1 cellular context compared by ENCODE assay signal in genomic region chr17:78168906-78169793, GRCh38.
TF ChIP-seq lines count a peak whose summit lies in the region.

No MANE protein-coding gene starts in this region.

TF ChIP-seq in GM12878, 131 proteins besides CTCF, POLR2A, EP300 and RAD21:
- TF ChIP-seq NFYA (IDR thresholded peaks at IDR 0.05; ENCODE audit: borderline replicate concordance, low read depth, low read length) = no peak
- TF ChIP-seq ETV6 (conservative IDR thresholded peaks at IDR 0.05 in 1 of 2, IDR thresholded peaks at IDR 0.05 in 1 of 2; ENCODE audit: borderline replicate concordance in 1 of 2, low read depth in 1 of 2) = no peak
- no peak for TF ChIP-seq SMAD1 (IDR thresholded peaks at IDR 0.05; ENCODE audit: low read depth, partially characterized antibody)
- TF ChIP-seq MEF2B (IDR thresholded peaks at IDR 0.05; ENCODE audit: partially characterized antibody, poor library complexity, severe bottlenecking) = no peak
- TF ChIP-seq ZBED1 (IDR thresholded peaks at IDR 0.05; ENCODE audit: borderline replicate concordance) = 0 out of 2 replicates have a peak, but pooled peaks have one; percentile 18
- peak; percentile 63; the same call in 1 of the 2 replicates for TF ChIP-seq RAD51 (IDR thresholded peaks at IDR 0.05)
- TF ChIP-seq CHD1 (IDR thresholded peaks at IDR 0.05; ENCODE audit: low read depth, low read length) = 0 out of 2 replicates have a peak, but pooled peaks have one; percentile 43
- TF ChIP-seq MTA3 (IDR thresholded peaks at IDR 0.05; ENCODE audit: borderline replicate concordance, low read length) = 0 out of 2 replicates have a peak, but pooled peaks have one; percentile 20
- no peak for TF ChIP-seq NFXL1 (IDR thresholded peaks at IDR 0.05; ENCODE audit: borderline replicate concordance)
- 0 out of 2 replicates have a peak, but pooled peaks have one; percentile 20 for TF ChIP-seq CREM (IDR thresholded peaks at IDR 0.05; ENCODE audit: low read depth)
- TF ChIP-seq TAF1 (IDR thresholded peaks at IDR 0.05; ENCODE audit: borderline replicate concordance, low read depth, low read length) = no peak
- TF ChIP-seq EED (IDR thresholded peaks at IDR 0.05; ENCODE audit: low read depth) = 0 out of 2 replicates have a peak, but pooled peaks have one; percentile 19
- 0 out of 2 replicates have a peak, but pooled peaks have one; percentile 49 for TF ChIP-seq TBL1XR1 (IDR thresholded peaks at IDR 0.05; ENCODE audit: low read depth, low read length)
- peak; percentile 45 for TF ChIP-seq USF1 (IDR thresholded peaks at IDR 0.05; ENCODE audit: borderline replicate concordance, extremely low read length, insufficient read depth, low read depth, low read length)
- TF ChIP-seq BHLHE40 (IDR thresholded peaks at IDR 0.05; ENCODE audit: borderline replicate concordance in 1 of 2, low read depth in 2 of 2, low read length in 1 of 2) = peak; percentile 66 to 78; a peak in 3 of 4 replicates
- TF ChIP-seq CREB1 (IDR thresholded peaks at IDR 0.05; ENCODE audit: low read depth) = peak; percentile 14; the same call in 1 of the 2 replicates
- TF ChIP-seq NBN (IDR thresholded peaks at IDR 0.05) = 0 out of 2 replicates have a peak, but pooled peaks have one; percentile 31
- no peak for TF ChIP-seq POLR2AphosphoS2 (IDR thresholded peaks at IDR 0.05; ENCODE audit: low read depth, low read length)
- no peak for TF ChIP-seq ZBTB40 (IDR thresholded peaks at IDR 0.05; ENCODE audit: borderline replicate concordance)
- TF ChIP-seq IKZF2 (IDR thresholded peaks at IDR 0.05) = peak in 1 of 2 experiments; percentile 41; a peak in 2 of 4 replicates
- TF ChIP-seq RELA (IDR thresholded peaks at IDR 0.05; ENCODE audit: borderline replicate concordance, partially characterized antibody) = peak; percentile 89
- peak; percentile 69; the same call in 1 of the 2 replicates for TF ChIP-seq TCF12 (IDR thresholded peaks at IDR 0.05; ENCODE audit: low read depth, low read length)
- peak in 1 of 2 experiments; percentile 66; a peak in 2 of 3 replicates for TF ChIP-seq EGR1 (IDR thresholded peaks at IDR 0.05; ENCODE audit: borderline replicate concordance in 1 of 2, low read depth in 2 of 2, low read length in 2 of 2)
- peak; percentile 86 for TF ChIP-seq RELB (IDR thresholded peaks at IDR 0.05; ENCODE audit: low read depth)
- TF ChIP-seq SUZ12 (IDR thresholded peaks at IDR 0.05; ENCODE audit: unreplicated experiment) = no peak
- no peak for TF ChIP-seq JUNB (IDR thresholded peaks at IDR 0.05)
- TF ChIP-seq MLLT1 (IDR thresholded peaks at IDR 0.05) = 0 out of 2 replicates have a peak, but pooled peaks have one; percentile 55
- TF ChIP-seq NRF1 (conservative IDR thresholded peaks at IDR 0.05; ENCODE audit: low read depth, low read length) = no peak
- TF ChIP-seq PKNOX1 (IDR thresholded peaks at IDR 0.05) = peak; percentile 75
- TF ChIP-seq IKZF1 (conservative IDR thresholded peaks at IDR 0.05) = peak; percentile 0; the same call in 1 of the 2 replicates
- TF ChIP-seq PBX3 (IDR thresholded peaks at IDR 0.05; ENCODE audit: insufficient replicate concordance, low read depth, low read length) = peak; percentile 39
- no peak for TF ChIP-seq DPF2 (IDR thresholded peaks at IDR 0.05)
- TF ChIP-seq HSF1 (IDR thresholded peaks at IDR 0.05; ENCODE audit: low read depth, low read length) = no peak
- TF ChIP-seq LARP7 (IDR thresholded peaks at IDR 0.05) = peak; percentile 71; the same call in 1 of the 2 replicates
- TF ChIP-seq TCF3 (IDR thresholded peaks at IDR 0.05; ENCODE audit: borderline replicate concordance, insufficient read depth, low read depth, low read length) = peak; percentile 77
- TF ChIP-seq MXI1 (IDR thresholded peaks at IDR 0.05; ENCODE audit: low read depth, low read length) = peak; percentile 59
- no peak for TF ChIP-seq MAX (IDR thresholded peaks at IDR 0.05; ENCODE audit: low read depth, low read length)
